In genomic region chr20:37890108-37890507, GRCh38 we compare ENCODE assay signal across 16 cellular contexts. TPM values are rescaled to one million over a fixed set of nuclear protein-coding genes. Genes with fewer than 3 reads are reported as not detected.
DNase-seq lines count a peak whose midpoint lies in the region; ATAC-seq, FAIRE-seq and TF ChIP-seq lines count a peak whose summit lies in the region.
"Had no signal": no experiment of that assay in that cellular context is flagged by ENCODE, and none has a peak within 500 bp of the region (broad histone marks: within the 10 kb centered on the region; RNA-seq: fewer than 3 reads in every experiment).

No MANE protein-coding gene starts in this region.

- H3K4me3 ChIP-seq in HepG2 (replicated peaks in 1 of 3; ENCODE audit: insufficient read depth in 1 of 3, low read depth in 2 of 3, low read length in 3 of 3), result no peak overlapping the region
- no peak overlapping the region for H3K4me3 ChIP-seq in right lobe of liver
- H3K4me3 ChIP-seq in K562, result no peak overlapping the region
- H3K4me3 ChIP-seq: BLaER1, HAP-1 had no signal

- no peak for DNase-seq in HepG2 (ENCODE audit: low spot score)
- DNase-seq in right lobe of liver, result no peak
- DNase-seq in HTR-8/SVneo (ENCODE audit: insufficient read length, low spot score), result no peak
- DNase-seq in K562 (ENCODE audit: extremely low read depth in 1 of 4, low spot score in 3 of 4), result no peak
- DNase-seq in effector CD8-positive, alpha-beta T cell (lab: John Stamatoyannopoulos, UW), result no peak
- no peak for DNase-seq in effector CD4-positive, alpha-beta T cell
- DNase-seq in NCI-H1092 treated with DMSO at 0.1 percent for 48 hours (lab: John Stamatoyannopoulos, UW), result no peak
- DNase-seq: CD4-positive, alpha-beta memory T cell; GDM1 had no signal

- H4K20me1 ChIP-seq in HepG2 (ENCODE audit: insufficient read depth, low read length) (no peaks in the 10 kb centered on the region), K562 (replicated peaks; ENCODE audit: control insufficient read depth, insufficient read depth, low read length) (peaks cover 11% of the 10 kb centered on the region; the same call in 1 of the 2 replicates)
- H4K20me1 ChIP-seq: BLaER1 had no signal

- no peak for TF ChIP-seq POLR2A in HepG2 (IDR thresholded peaks at IDR 0.05; ENCODE audit: insufficient read depth in 1 of 2, low read depth in 2 of 2, low read length in 2 of 2)
- no peak for TF ChIP-seq POLR2A in right lobe of liver (IDR thresholded peaks at IDR 0.05)
- no peak for TF ChIP-seq POLR2A in K562 (conservative IDR thresholded peaks at IDR 0.05)

- H3K27ac Mint-ChIP-seq in stimulated activated memory B cell treated with anti-CD40 and anti-IgM and Interleukin-4, amounts not matched to agents 10 μg/mL and 1 μg/mL and 100 μg/mL, for 72 hours, result peak overlapping the region; percentile 16

- peaks cover 13% of the 10 kb centered on the region for H3K4me1 Mint-ChIP-seq in stimulated activated memory B cell treated with anti-CD40 and anti-IgM and Interleukin-4, amounts not matched to agents 10 μg/mL and 1 μg/mL and 100 μg/mL, for 72 hours
- H3K4me1 Mint-ChIP-seq: CD4-positive, alpha-beta memory T cell had no signal

- no peaks in the 10 kb centered on the region for H3K36me3 Mint-ChIP-seq in stimulated activated memory B cell treated with anti-CD40 and anti-IgM and Interleukin-4, amounts not matched to agents 10 μg/mL and 1 μg/mL and 100 μg/mL, for 72 hours
- H3K36me3 Mint-ChIP-seq: CD14-positive monocyte; CD4-positive, alpha-beta memory T cell had no signal

- TF ChIP-seq EP300 in HepG2 (IDR thresholded peaks at IDR 0.05; ENCODE audit: low read depth in 2 of 2, low read length in 2 of 2) (no peak), HepG2 (CRISPR knock-in tag; IDR thresholded peaks at IDR 0.05; ENCODE audit: borderline replicate concordance) (no peak), K562 (IDR thresholded peaks at IDR 0.05; ENCODE audit: low read length) (no peak)

- H3K9me3 Mint-ChIP-seq in stimulated activated memory B cell treated with anti-CD40 and anti-IgM and Interleukin-4, amounts not matched to agents 10 μg/mL and 1 μg/mL and 100 μg/mL, for 72 hours, result peaks cover 3% of the 10 kb centered on the region
- H3K9me3 Mint-ChIP-seq: CD4-positive, alpha-beta memory T cell had no signal

- WGBS in HepG2 (ENCODE audit: low lambda C conversion rate), result 28% methylated on average over 5 of the region's 5 CpGs
- WGBS in right lobe of liver (ENCODE audit: insufficient coverage, low coverage, low lambda C conversion rate, missing lambda C conversion rate), result 91% methylated on average over 4 of the region's 5 CpGs
- 4% methylated on average over 4 of the region's 5 CpGs for WGBS in K562 (ENCODE audit: insufficient coverage, low coverage, missing lambda C conversion rate)

- TF ChIP-seq RAD21 in HepG2 (CRISPR knock-in tag; IDR thresholded peaks at IDR 0.05) (no peak), K562 (CRISPR knock-in tag; conservative IDR thresholded peaks at IDR 0.05 in 1 of 2, IDR thresholded peaks at IDR 0.05 in 1 of 2) (no peak)

- BruUV-seq in HepG2 (replicated peaks; lab: Mats Ljungman, UMichigan) (no TSS peak), K562 (replicated peaks; lab: Mats Ljungman, UMichigan) (no TSS peak)

- H3K79me2 ChIP-seq in HepG2 (ENCODE audit: insufficient read depth, low read length), result no peaks in the 10 kb centered on the region
- no peaks in the 10 kb centered on the region for H3K79me2 ChIP-seq in K562 (ENCODE audit: control insufficient read depth, insufficient read depth, low read length)

- TF ChIP-seq CTCF in HepG2 (CRISPR knock-in tag; IDR thresholded peaks at IDR 0.05) (no peak), right lobe of liver (IDR thresholded peaks at IDR 0.05) (no peak), K562 (IDR thresholded peaks at IDR 0.05 in 2 of 3, conservative IDR thresholded peaks at IDR 0.05 in 1 of 3; ENCODE audit: insufficient read depth in 2 of 3, low read depth in 1 of 3, low read length in 3 of 3) (no peak)

- intact Hi-C loops in HepG2 (cut with micrococcal nuclease; ENCODE audit: unreplicated experiment), result loop anchor here (10.0 kb wide), 1 partner anchor 325 kb away; no protein-coding TSS in a partner anchor
- intact Hi-C loops in right lobe of liver (cut with DNase I), result no loop called here
- intact Hi-C loops in K562 (cut with micrococcal nuclease), result loop anchor here (10.0 kb wide), 1 partner anchor 235 kb away; no protein-coding TSS in a partner anchor

- H3K9ac ChIP-seq in HepG2 (ENCODE audit: insufficient read depth, low read depth, low read length) (no peak overlapping the region), K562 (ENCODE audit: insufficient read depth in 1 of 2, low read depth in 2 of 2, low read length in 2 of 2) (no peak overlapping the region)
- H3K9ac ChIP-seq: BLaER1, KMS-11 had no signal

- no peaks in the 10 kb centered on the region for H3K36me3 ChIP-seq in HepG2 (replicated peaks in 1 of 2; ENCODE audit: control insufficient read depth in 1 of 2, insufficient read depth in 2 of 2, low read length in 2 of 2)
- no peaks in the 10 kb centered on the region for H3K36me3 ChIP-seq in right lobe of liver
- H3K36me3 ChIP-seq in K562 (ENCODE audit: control insufficient read depth, insufficient read depth, low read length), result no peaks in the 10 kb centered on the region
- H3K36me3 ChIP-seq: BLaER1, HAP-1 had no signal

- H3K4me1 ChIP-seq in HepG2 (ENCODE audit: insufficient read depth, low read length), result peaks cover 24% of the 10 kb centered on the region
- peaks cover 0 to 6% (median 0%) of the 10 kb centered on the region in 4 donors for H3K4me1 ChIP-seq in right lobe of liver
- H3K4me1 ChIP-seq in K562 (replicated peaks in 1 of 2; ENCODE audit: control insufficient read depth in 2 of 2, insufficient read depth in 2 of 2, low read length in 2 of 2), result peaks cover 0 to 4% of the 10 kb centered on the region in 2 experiments; a peak in 2 of 5 replicates
- H3K4me1 ChIP-seq: HAP-1 had no signal

- FAIRE-seq in HepG2 (lab: Jason Lieb, UNC), result no peak
- peak; percentile 28 for FAIRE-seq in HTR-8/SVneo (lab: Jason Lieb, UNC)
- no peak for FAIRE-seq in K562 (lab: Jason Lieb, UNC)
- FAIRE-seq: GM12892 had no signal

- CTCF ChIA-PET in HepG2 (lab: Yijun Ruan, JAX; ENCODE audit: low intra/inter-chr PET ratio, low total read pairs) (no interaction called here), K562 (lab: Yijun Ruan, JAX; ENCODE audit: low intra/inter-chr PET ratio) (no interaction called here)

- in situ Hi-C loops in HepG2 (cut with HindIII; ENCODE audit: extremely low pct_ligation_motif_present, low pct_unique_long_range_greater_than_20kb) (loop anchor here (10.0 kb wide), 1 partner anchor 235 kb away; no protein-coding TSS in a partner anchor), K562 (cut with MboI) (loop anchor here (10.0 kb wide), 2 partner anchors 325 kb away; no protein-coding TSS in a partner anchor)

- peaks cover 6 to 18% of the 10 kb centered on the region in 2 experiments; a peak in 3 of 5 replicates for H3K27me3 ChIP-seq in HepG2 (ENCODE audit: control insufficient read depth in 1 of 2, insufficient read depth in 2 of 2, low read length in 2 of 2)
- no peaks in the 10 kb centered on the region for H3K27me3 ChIP-seq in right lobe of liver
- peaks cover 18 to 81% of the 10 kb centered on the region in 2 experiments for H3K27me3 ChIP-seq in K562 (ENCODE audit: control insufficient read depth in 2 of 2, insufficient read depth in 2 of 2, low read length in 2 of 2)
- H3K27me3 ChIP-seq: BLaER1 had no signal

- no peak overlapping the region for H3K4me3 Mint-ChIP-seq in stimulated activated memory B cell treated with anti-CD40 and anti-IgM and Interleukin-4, amounts not matched to agents 10 μg/mL and 1 μg/mL and 100 μg/mL, for 72 hours
- H3K4me3 Mint-ChIP-seq: CD14-positive monocyte; CD4-positive, alpha-beta memory T cell had no signal

- H3K4me2 ChIP-seq in HepG2 (ENCODE audit: low read depth, low read length) (no peak overlapping the region), K562 (ENCODE audit: insufficient read depth, low read length) (no peak overlapping the region)
- H3K4me2 ChIP-seq: BLaER1, KMS-11 had no signal

- ATAC-seq in HepG2 (no peak), right lobe of liver (no peak), K562 (no peak)
- ATAC-seq in stimulated activated memory B cell treated with anti-CD40 and anti-IgM and Interleukin-4, amounts not matched to agents 10 μg/mL and 1 μg/mL and 100 μg/mL, for 72 hours, result no peak

- H3K27ac ChIP-seq in HepG2 (ENCODE audit: extremely low read length, insufficient read depth, low read length), result no peak overlapping the region
- H3K27ac ChIP-seq in right lobe of liver, result no peak overlapping the region
- H3K27ac ChIP-seq in K562 (ENCODE audit: extremely low read depth, low read depth, low read length), result no peak overlapping the region
- H3K27ac ChIP-seq: 22Rv1, BLaER1, KMS-11 had no signal

- H3K9me1 ChIP-seq in K562 (ENCODE audit: control insufficient read depth, insufficient read depth, low read length), result no peaks in the 10 kb centered on the region

- POLR2A ChIA-PET in HepG2 (lab: Yijun Ruan, JAX), result no interaction called here
- POLR2A ChIA-PET in K562 (lab: Yijun Ruan, JAX), result interaction anchor here (0.9 to 1.3 kb wide), 2 partner anchors 9 to 10 kb away, joined by 4 to 5 read pairs; no protein-coding TSS in a partner anchor

- H3K9me3 ChIP-seq in HepG2 (ENCODE audit: low read length) (no peaks in the 10 kb centered on the region), right lobe of liver (no peaks in the 10 kb centered on the region), K562 (replicated peaks; ENCODE audit: control insufficient read depth, insufficient read depth, low read depth, low read length) (no peaks in the 10 kb centered on the region)
- H3K9me3 ChIP-seq: BLaER1, HAP-1 had no signal

- H2AFZ ChIP-seq in HepG2 (ENCODE audit: low read length), result no peak overlapping the region
- no peak overlapping the region for H2AFZ ChIP-seq in K562 (ENCODE audit: low read depth, low read length)

- H3K27me3 Mint-ChIP-seq in stimulated activated memory B cell treated with anti-CD40 and anti-IgM and Interleukin-4, amounts not matched to agents 10 μg/mL and 1 μg/mL and 100 μg/mL, for 72 hours, result no peaks in the 10 kb centered on the region

RNA-seq across cellular contexts. Expression of gene VSTM2L, which starts 12.8 kb away (rescaled TPM):
- not detected in 2 replicates for total RNA-seq in HepG2 (2016; rRNA removed; fragmentation: Illumina TruSeq; extraction: Trizol)
- total RNA-seq in HepG2 (2016; cell fraction: cytosol; rRNA removed; fragmentation: Illumina TruSeq; extraction: Trizol; ENCODE audit: low read depth), result not detected in 2 replicates
- total RNA-seq in HepG2 (2016; cell fraction: insoluble cytoplasmic fraction; rRNA removed; fragmentation: Illumina TruSeq; extraction: Trizol), result 0.04 TPM in 1 of 2 replicates, not detected in the other
- total RNA-seq in HepG2 (2016; cell fraction: membrane; rRNA removed; fragmentation: Illumina TruSeq; extraction: Trizol), result not detected in 2 replicates
- not detected in 2 replicates for total RNA-seq in HepG2 (2016; cell fraction: nucleus; rRNA removed; fragmentation: Illumina TruSeq; extraction: Trizol)
- polyA plus RNA-seq in HepG2 (2011; rRNA removed), result 0.03 TPM in 1 of 2 replicates, not detected in the other
- polyA plus RNA-seq in HepG2 (2011; cell fraction: cytosol; rRNA removed), result not detected in 2 replicates
- not detected in 2 replicates for polyA plus RNA-seq in HepG2 (2011; cell fraction: nucleus; rRNA removed)
- polyA plus RNA-seq in HepG2 (2012), result 0.19 TPM in 1 of 2 replicates, not detected in the other
- 0.08 TPM in 1 of 2 replicates, not detected in the other for polyA plus RNA-seq in HepG2 (2016; cell fraction: cytosol; fragmentation: Illumina TruSeq; extraction: Trizol; ENCODE audit: low read depth)
- polyA plus RNA-seq in HepG2 (2016; cell fraction: insoluble cytoplasmic fraction; fragmentation: Illumina TruSeq; extraction: Trizol; ENCODE audit: low read depth), result not detected in 2 replicates
- polyA plus RNA-seq in HepG2 (2016; cell fraction: membrane; fragmentation: Illumina TruSeq; extraction: Trizol; ENCODE audit: low read depth), result not detected in 2 replicates
- polyA plus RNA-seq in HepG2 (2016; cell fraction: nucleus; fragmentation: Illumina TruSeq; extraction: Trizol; ENCODE audit: insufficient read depth, low read depth), result not detected in 2 replicates
- polyA minus RNA-seq in HepG2 (2011; rRNA and poly(A)+ RNA removed; ENCODE audit: low replicate concordance), result not detected in 2 replicates
- polyA minus RNA-seq in HepG2 (2011; cell fraction: cytosol; rRNA and poly(A)+ RNA removed), result not detected in 2 replicates
- not detected in 2 replicates for polyA minus RNA-seq in HepG2 (2011; cell fraction: nucleus; rRNA and poly(A)+ RNA removed)
- 10 to 100 TPM in 1 of 6 experiments, 1 to 10 TPM in 3, under 1 TPM in 2; 0.56 to 10.7 (median 1.8) TPM for total RNA-seq in right lobe of liver
- not detected in 2 replicates for total RNA-seq in K562 (2011; cell fraction: chromatin; rRNA removed; ENCODE audit: low replicate concordance)
- total RNA-seq in K562 (2011; cell fraction: nucleolus; rRNA removed), result not detected in 2 replicates
- total RNA-seq in K562 (2011; cell fraction: nucleoplasm; rRNA removed), result not detected in 2 replicates
- not detected in 2 replicates for total RNA-seq in K562 (2014; rRNA removed)
- not detected in 2 replicates for total RNA-seq in K562 (2014; rRNA removed; fragmentation: Illumina TruSeq; extraction: Trizol)
- not detected in 2 replicates for total RNA-seq in K562 (2015; rRNA removed; fragmentation: Illumina TruSeq; extraction: Trizol)
- total RNA-seq in K562 (2021), result not detected in 2 replicates
- not detected in 2 replicates for polyA plus RNA-seq in K562 (2011; rRNA removed)
- not detected in 2 replicates for polyA plus RNA-seq in K562 (2011; cell fraction: cytosol; rRNA removed)
- not detected in 2 replicates for polyA plus RNA-seq in K562 (2011; cell fraction: nucleus; rRNA removed)
- polyA plus RNA-seq in K562 (2012), result not detected in 2 replicates
- polyA plus RNA-seq in K562 (2014; fragmentation: Illumina TruSeq; extraction: Trizol), result not detected in 2 replicates
- not detected for polyA plus RNA-seq in K562 (2014; fragmentation: Nextera tagmentation; extraction: Ambion mirVana)
- not detected in 2 replicates for polyA plus RNA-seq in K562 (2014; rRNA removed)
- polyA minus RNA-seq in K562 (2011; rRNA and poly(A)+ RNA removed), result not detected in 2 replicates
- polyA minus RNA-seq in K562 (2011; cell fraction: cytosol; rRNA and poly(A)+ RNA removed), result not detected in 2 replicates
- polyA minus RNA-seq in K562 (2011; cell fraction: nucleus; rRNA and poly(A)+ RNA removed), result not detected in 2 replicates
- total RNA-seq: CD4-positive, alpha-beta memory T cell had no signal
- polyA plus RNA-seq: CD14-positive monocyte; CD4-positive, alpha-beta memory T cell had no signal

Comparison
In these comparisons a context has a peak if more than half of its experiments do, and no peak if none do; other contexts are left out.
1. intact Hi-C loops: an anchor here in HepG2 (10.0 kb wide) and K562 (10.0 kb wide); none called in right lobe of liver.
2. Of the 241 proteins assayed by ChIP-seq in both HepG2 and K562: peak only in HepG2: CHD4 and NFE2L1; only in K562: none; in both: none; in neither: 239.